Comparison of ENCODE assay signal across 18 cellular contexts in genomic region chr18:11992096-11992785, GRCh38. TPM values are rescaled to one million over a fixed set of nuclear protein-coding genes. Genes with fewer than 3 reads are reported as not detected.
A peak's percentile ranks its signal among the peaks of the same experiment; 100 is the strongest.
DNase-seq lines count a peak whose midpoint lies in the region; ATAC-seq and TF ChIP-seq lines count a peak whose summit lies in the region.
"Had no signal": no experiment of that assay in that cellular context is flagged by ENCODE, and none has a peak within 500 bp of the region (broad histone marks: within the 10 kb centered on the region; RNA-seq: fewer than 3 reads in every experiment).

No MANE protein-coding gene starts in this region.

- no peak for TF ChIP-seq CTCF in RWPE1 (conservative IDR thresholded peaks at IDR 0.05; ENCODE audit: low read depth)
- no peak for TF ChIP-seq CTCF in esophagus squamous epithelium (IDR thresholded peaks at IDR 0.05)
- no peak for TF ChIP-seq CTCF in mucosa of descending colon (IDR thresholded peaks at IDR 0.05)
- TF ChIP-seq CTCF in sigmoid colon (IDR thresholded peaks at IDR 0.05) = no peak
- no peak for TF ChIP-seq CTCF in thyroid gland (IDR thresholded peaks at IDR 0.05)

- H3K4me1 ChIP-seq in esophagus squamous epithelium = peaks cover 37 to 89% (median 68%) of the 10 kb centered on the region in 3 donors
- peaks cover 32% of the 10 kb centered on the region for H3K4me1 ChIP-seq in mucosa of descending colon (ENCODE audit: low read depth)
- H3K4me1 ChIP-seq in sigmoid colon = peaks cover 0 to 31% (median 26%) of the 10 kb centered on the region in 4 donors
- peaks cover 27 to 66% of the 10 kb centered on the region in 2 donors for H3K4me1 ChIP-seq in thyroid gland
- H3K4me1 ChIP-seq: BE2C had no signal

- H3K27me3 ChIP-seq in esophagus squamous epithelium = no peaks in the 10 kb centered on the region
- H3K27me3 ChIP-seq in sigmoid colon = no peaks in the 10 kb centered on the region
- no peaks in the 10 kb centered on the region for H3K27me3 ChIP-seq in thyroid gland
- H3K27me3 ChIP-seq: BE2C had no signal

- TF ChIP-seq EP300 in sigmoid colon (IDR thresholded peaks at IDR 0.05) = no peak

- DNase-seq in RWPE1 (ENCODE audit: low spot score) = no peak
- DNase-seq in esophagus squamous epithelium (lab: John Stamatoyannopoulos, UW) = no peak
- peak in 2 of 3 donors; percentile 9 to 34 for DNase-seq in mucosa of descending colon
- peak; percentile 21 for DNase-seq in sigmoid colon
- DNase-seq in NK-92 (lab: John Stamatoyannopoulos, UW; ENCODE audit: unreplicated experiment) = no peak
- no peak for DNase-seq in NCI-H510A (lab: John Stamatoyannopoulos, UW)
- DNase-seq in thyroid gland = no peak
- DNase-seq: BE2C; CD4-positive, alpha-beta memory T cell; DND-41; KBM-7; NCI-H2227 treated with DMSO at 0.1 percent for 48 hours; NCI-H69; PC-9; SK-N-SH had no signal

- intact Hi-C loops in esophagus squamous epithelium (cut with DNase I) = loop anchor here (5.0 kb wide), 1 partner anchor 45 kb away; no protein-coding TSS in a partner anchor
- intact Hi-C loops in mucosa of descending colon (cut with DNase I, micrococcal nuclease) = loop anchor here (10.0 kb wide), 1 partner anchor 57 kb away; no protein-coding TSS in a partner anchor
- intact Hi-C loops in sigmoid colon (cut with DNase I) = no loop called here
- intact Hi-C loops in thyroid gland (cut with DNase I) = no loop called here

- H3K4me3 ChIP-seq in esophagus squamous epithelium = no peak overlapping the region
- H3K4me3 ChIP-seq in mucosa of descending colon = no peak overlapping the region
- no peak overlapping the region for H3K4me3 ChIP-seq in sigmoid colon
- H3K4me3 ChIP-seq in thyroid gland (replicated peaks in 1 of 3) = no peak overlapping the region
- H3K4me3 ChIP-seq: HAP-1, PC-9 had no signal

- ATAC-seq in mucosa of descending colon = no peak
- no peak for ATAC-seq in GM21367 (IDR thresholded peaks at IDR 0.05; ENCODE audit: unreplicated experiment)
- ATAC-seq: Right ventricle myocardium inferior had no signal

- H3K9me3 ChIP-seq in esophagus squamous epithelium = no peaks in the 10 kb centered on the region
- H3K9me3 ChIP-seq in mucosa of descending colon = no peaks in the 10 kb centered on the region
- no peaks in the 10 kb centered on the region for H3K9me3 ChIP-seq in sigmoid colon
- H3K9me3 ChIP-seq in thyroid gland = no peaks in the 10 kb centered on the region
- H3K9me3 ChIP-seq: BE2C, HAP-1, SK-N-SH had no signal

- no peak for TF ChIP-seq POLR2A in esophagus squamous epithelium (IDR thresholded peaks at IDR 0.05)
- TF ChIP-seq POLR2A in sigmoid colon (IDR thresholded peaks at IDR 0.05) = no peak
- TF ChIP-seq POLR2A in thyroid gland (IDR thresholded peaks at IDR 0.05) = no peak

- CTCF ChIA-PET in RWPE1 (lab: Yijun Ruan, JAX) = interaction anchor here (0.6 to 4.4 kb wide), 4 partner anchors 17 to 54 kb away, joined by 3 to 67 read pairs (median 4); no protein-coding TSS in a partner anchor

- peak overlapping the region; percentile 24; the same call in 1 of the 2 replicates for H3K27ac ChIP-seq in RWPE1
- H3K27ac ChIP-seq in esophagus squamous epithelium = peak overlapping the region; percentile 5 to 96 (median 58)
- H3K27ac ChIP-seq in sigmoid colon = no peak overlapping the region
- H3K27ac ChIP-seq in thyroid gland = no peak overlapping the region
- H3K27ac ChIP-seq: PC-9 had no signal

- H3K36me3 ChIP-seq in esophagus squamous epithelium (peaks cover 0 to 15% (median 0%) of the 10 kb centered on the region in 3 donors), mucosa of descending colon (ENCODE audit: low read depth) (no peaks in the 10 kb centered on the region), sigmoid colon (no peaks in the 10 kb centered on the region), thyroid gland (no peaks in the 10 kb centered on the region)
- H3K36me3 ChIP-seq: BE2C, HAP-1 had no signal

- 65 to 78% methylated on average over 9 to 12 of the region's 12 CpGs for WGBS in esophagus squamous epithelium, 2 donors
- WGBS in sigmoid colon, 2 donors = 52 to 78% methylated on average over 12 of the region's 12 CpGs
- 96 to 97% methylated on average over 12 of the region's 12 CpGs for WGBS in thyroid gland, 2 donors

- POLR2A ChIA-PET in RWPE1 (lab: Yijun Ruan, JAX; ENCODE audit: low non-redundant PET) = no interaction called here

RNA-seq across cellular contexts. Expression of gene IMPA2, which starts 10.9 kb away (rescaled TPM):
- total RNA-seq in esophagus squamous epithelium (100 to 1,000 TPM; 121 to 235 (median 164) TPM), mucosa of descending colon (100 to 1,000 TPM in 2 of 3 donors, 10 to 100 TPM in 1; 58.0 to 152 (median 117) TPM), sigmoid colon (10 to 100 TPM; 21.3 to 66.5 (median 29.1) TPM), thyroid gland (10 to 100 TPM; 42.5 to 75.8 (median 54.3) TPM)
- polyA plus RNA-seq in sigmoid colon = 100 to 1,000 TPM in 1 of 3 donors, 10 to 100 TPM in 2; 88.1 to 138 (median 99.6) TPM

Comparison
In these comparisons a context has a peak if more than half of its experiments do, and no peak if none do; other contexts are left out.
1. DNase-seq: peak in mucosa of descending colon (2 of 3) and sigmoid colon (single experiment); none in RWPE1 (single experiment), esophagus squamous epithelium (single experiment), NK-92 (single experiment), NCI-H510A (single experiment) and thyroid gland (0 of 2).
2. H3K27ac ChIP-seq: peak in RWPE1 (single experiment) and esophagus squamous epithelium (4 of 4); none in sigmoid colon (0 of 4) and thyroid gland (0 of 3).
3. intact Hi-C loops: an anchor here in esophagus squamous epithelium (5.0 kb wide) and mucosa of descending colon (10.0 kb wide); none called in sigmoid colon and thyroid gland.